ENCODE assay signal across 9 cellular contexts in genomic region chr20:32446301-32447100, GRCh38.
A peak's percentile ranks its signal among the peaks of the same experiment; 100 is the strongest.
DNase-seq lines count a peak whose midpoint lies in the region; ATAC-seq and TF ChIP-seq lines count a peak whose summit lies in the region.
"Had no signal": no experiment of that assay in that cellular context is flagged by ENCODE, and none has a peak within 500 bp of the region (broad histone marks: within the 10 kb centered on the region; RNA-seq: fewer than 3 reads in every experiment).

No MANE protein-coding gene starts in this region.

- peaks cover 18% of the 10 kb centered on the region for H3K36me3 Mint-ChIP-seq in T-helper 1 cell treated with Interleukin-12 subunit alpha and Interleukin-12 subunit beta and Interleukin-4 antibody, amounts not matched to agents 30 μg/mL and 1 μg/mL, for 36 hours (ENCODE audit: low read depth)
- peaks cover 30% of the 10 kb centered on the region for H3K36me3 Mint-ChIP-seq in T-cell

- H3K4me1 ChIP-seq in psoas muscle: peaks cover 13% of the 10 kb centered on the region

- peaks cover 9% of the 10 kb centered on the region for H3K4me1 Mint-ChIP-seq in T-helper 1 cell treated with Interleukin-12 subunit alpha and Interleukin-12 subunit beta and Interleukin-4 antibody, amounts not matched to agents 30 μg/mL and 1 μg/mL, for 36 hours (ENCODE audit: low read depth)
- peaks cover 32 to 41% (median 37%) of the 10 kb centered on the region in 3 donors for H3K4me1 Mint-ChIP-seq in T-cell

- peak overlapping the region; percentile 45 for H3K27ac Mint-ChIP-seq in T-helper 1 cell treated with Interleukin-12 subunit alpha and Interleukin-12 subunit beta and Interleukin-4 antibody, amounts not matched to agents 30 μg/mL and 1 μg/mL, for 36 hours
- peak overlapping the region; percentile 63 to 88 for H3K27ac Mint-ChIP-seq in T-cell

- no peak for TF ChIP-seq POLR2A in GM18505 (IDR thresholded peaks at IDR 0.05; ENCODE audit: borderline replicate concordance, extremely low read depth, insufficient read depth, insufficient read length)

- POLR2A ChIA-PET in T-cell (lab: Charles Lee): no interaction called here

- CTCF ChIA-PET in T-cell (lab: Charles Lee): no interaction called here

- ATAC-seq in T-cell (replicated peaks in 1 of 4) (no peak), left ventricle myocardium superior (peak; percentile 14), psoas muscle (peak; percentile 25 to 58 (median 52)), GM19467 (IDR thresholded peaks at IDR 0.05; ENCODE audit: unreplicated experiment) (no peak), GM18505 (IDR thresholded peaks at IDR 0.05; ENCODE audit: unreplicated experiment) (no peak), HG03196 (IDR thresholded peaks at IDR 0.05; ENCODE audit: unreplicated experiment) (no peak)

- DNase-seq in T-helper 1 cell (no peak), T-cell (no peak), left ventricle myocardium superior (peak; percentile 28), psoas muscle (no peak)

- intact Hi-C loops in left ventricle myocardium superior (cut with micrococcal nuclease): no loop called here
- intact Hi-C loops in psoas muscle (cut with DNase I): no loop called here

- no peak for TF ChIP-seq CTCF in psoas muscle (IDR thresholded peaks at IDR 0.05)

- H3K9me3 ChIP-seq in psoas muscle: no peaks in the 10 kb centered on the region

- no peak overlapping the region for H3K4me3 ChIP-seq in psoas muscle

- peaks cover 0 to 1% (median 0%) of the 10 kb centered on the region in 3 donors for H3K27me3 ChIP-seq in psoas muscle (ENCODE audit: insufficient read depth in 3 of 3, low read length in 2 of 3)

- H3K27ac ChIP-seq in psoas muscle: no peak overlapping the region
- H3K27ac ChIP-seq: 22Rv1 had no signal

- H3K4me3 Mint-ChIP-seq in T-helper 1 cell treated with Interleukin-12 subunit alpha and Interleukin-12 subunit beta and Interleukin-4 antibody, amounts not matched to agents 30 μg/mL and 1 μg/mL, for 36 hours: no peak overlapping the region
- H3K4me3 Mint-ChIP-seq in T-cell: no peak overlapping the region

- no peaks in the 10 kb centered on the region for H3K9me3 Mint-ChIP-seq in T-helper 1 cell treated with Interleukin-12 subunit alpha and Interleukin-12 subunit beta and Interleukin-4 antibody, amounts not matched to agents 30 μg/mL and 1 μg/mL, for 36 hours
- no peaks in the 10 kb centered on the region for H3K9me3 Mint-ChIP-seq in T-cell

- H3K27me3 Mint-ChIP-seq in T-helper 1 cell treated with Interleukin-12 subunit alpha and Interleukin-12 subunit beta and Interleukin-4 antibody, amounts not matched to agents 30 μg/mL and 1 μg/mL, for 36 hours (ENCODE audit: low read depth): no peaks in the 10 kb centered on the region
- no peaks in the 10 kb centered on the region for H3K27me3 Mint-ChIP-seq in T-cell

- 78 to 80% (median 79%) methylated on average over 14 of the region's 14 CpGs for WGBS in psoas muscle, 3 donors

- H3K36me3 ChIP-seq in psoas muscle (ENCODE audit: insufficient read depth in 1 of 2, low read depth in 1 of 2): peaks cover 0 to 22% of the 10 kb centered on the region in 2 donors

Comparison
In these comparisons a context has a peak if more than half of its experiments do, and no peak if none do; other contexts are left out.
1. ATAC-seq: peak in left ventricle myocardium superior (single experiment) and psoas muscle (4 of 4); none in T-cell (0 of 4), GM19467 (single experiment), GM18505 (single experiment) and HG03196 (single experiment).